ENCODE assay signal across 1 cellular context in the genomic region with DNA sequence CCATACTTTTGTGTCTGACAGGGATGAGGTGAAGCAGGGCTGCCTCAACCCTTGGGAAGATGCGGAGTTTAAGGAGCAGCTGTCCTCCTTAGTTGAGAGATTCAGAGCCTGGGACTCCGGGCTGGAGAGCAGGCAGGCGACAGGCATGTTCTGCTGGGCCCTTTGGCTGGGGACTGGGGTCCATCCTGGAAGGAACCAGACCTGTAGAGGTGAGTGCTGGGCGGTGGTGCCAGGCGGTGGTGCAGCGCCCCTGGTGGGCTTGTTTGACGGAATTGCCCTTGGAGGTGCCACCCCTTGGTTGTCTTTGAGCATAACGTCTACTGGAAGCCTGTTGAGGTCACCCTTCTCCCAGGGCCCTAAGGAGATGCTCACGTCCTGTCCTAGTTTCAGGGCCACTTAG.
TF ChIP-seq lines count a peak whose summit lies in the region.

No MANE protein-coding gene starts in this region.

TF ChIP-seq in GM23338, 12 proteins besides CTCF, POLR2A, EP300 and RAD21:
- no peak for TF ChIP-seq STAT1 (IDR thresholded peaks at IDR 0.05; ENCODE audit: unreplicated experiment)
- TF ChIP-seq POLR2AphosphoS5 (IDR thresholded peaks at IDR 0.05; ENCODE audit: low read depth), result no peak
- no peak for TF ChIP-seq EZH2 (IDR thresholded peaks at IDR 0.05; ENCODE audit: low read depth, unreplicated experiment)
- TF ChIP-seq, protein P1, sequence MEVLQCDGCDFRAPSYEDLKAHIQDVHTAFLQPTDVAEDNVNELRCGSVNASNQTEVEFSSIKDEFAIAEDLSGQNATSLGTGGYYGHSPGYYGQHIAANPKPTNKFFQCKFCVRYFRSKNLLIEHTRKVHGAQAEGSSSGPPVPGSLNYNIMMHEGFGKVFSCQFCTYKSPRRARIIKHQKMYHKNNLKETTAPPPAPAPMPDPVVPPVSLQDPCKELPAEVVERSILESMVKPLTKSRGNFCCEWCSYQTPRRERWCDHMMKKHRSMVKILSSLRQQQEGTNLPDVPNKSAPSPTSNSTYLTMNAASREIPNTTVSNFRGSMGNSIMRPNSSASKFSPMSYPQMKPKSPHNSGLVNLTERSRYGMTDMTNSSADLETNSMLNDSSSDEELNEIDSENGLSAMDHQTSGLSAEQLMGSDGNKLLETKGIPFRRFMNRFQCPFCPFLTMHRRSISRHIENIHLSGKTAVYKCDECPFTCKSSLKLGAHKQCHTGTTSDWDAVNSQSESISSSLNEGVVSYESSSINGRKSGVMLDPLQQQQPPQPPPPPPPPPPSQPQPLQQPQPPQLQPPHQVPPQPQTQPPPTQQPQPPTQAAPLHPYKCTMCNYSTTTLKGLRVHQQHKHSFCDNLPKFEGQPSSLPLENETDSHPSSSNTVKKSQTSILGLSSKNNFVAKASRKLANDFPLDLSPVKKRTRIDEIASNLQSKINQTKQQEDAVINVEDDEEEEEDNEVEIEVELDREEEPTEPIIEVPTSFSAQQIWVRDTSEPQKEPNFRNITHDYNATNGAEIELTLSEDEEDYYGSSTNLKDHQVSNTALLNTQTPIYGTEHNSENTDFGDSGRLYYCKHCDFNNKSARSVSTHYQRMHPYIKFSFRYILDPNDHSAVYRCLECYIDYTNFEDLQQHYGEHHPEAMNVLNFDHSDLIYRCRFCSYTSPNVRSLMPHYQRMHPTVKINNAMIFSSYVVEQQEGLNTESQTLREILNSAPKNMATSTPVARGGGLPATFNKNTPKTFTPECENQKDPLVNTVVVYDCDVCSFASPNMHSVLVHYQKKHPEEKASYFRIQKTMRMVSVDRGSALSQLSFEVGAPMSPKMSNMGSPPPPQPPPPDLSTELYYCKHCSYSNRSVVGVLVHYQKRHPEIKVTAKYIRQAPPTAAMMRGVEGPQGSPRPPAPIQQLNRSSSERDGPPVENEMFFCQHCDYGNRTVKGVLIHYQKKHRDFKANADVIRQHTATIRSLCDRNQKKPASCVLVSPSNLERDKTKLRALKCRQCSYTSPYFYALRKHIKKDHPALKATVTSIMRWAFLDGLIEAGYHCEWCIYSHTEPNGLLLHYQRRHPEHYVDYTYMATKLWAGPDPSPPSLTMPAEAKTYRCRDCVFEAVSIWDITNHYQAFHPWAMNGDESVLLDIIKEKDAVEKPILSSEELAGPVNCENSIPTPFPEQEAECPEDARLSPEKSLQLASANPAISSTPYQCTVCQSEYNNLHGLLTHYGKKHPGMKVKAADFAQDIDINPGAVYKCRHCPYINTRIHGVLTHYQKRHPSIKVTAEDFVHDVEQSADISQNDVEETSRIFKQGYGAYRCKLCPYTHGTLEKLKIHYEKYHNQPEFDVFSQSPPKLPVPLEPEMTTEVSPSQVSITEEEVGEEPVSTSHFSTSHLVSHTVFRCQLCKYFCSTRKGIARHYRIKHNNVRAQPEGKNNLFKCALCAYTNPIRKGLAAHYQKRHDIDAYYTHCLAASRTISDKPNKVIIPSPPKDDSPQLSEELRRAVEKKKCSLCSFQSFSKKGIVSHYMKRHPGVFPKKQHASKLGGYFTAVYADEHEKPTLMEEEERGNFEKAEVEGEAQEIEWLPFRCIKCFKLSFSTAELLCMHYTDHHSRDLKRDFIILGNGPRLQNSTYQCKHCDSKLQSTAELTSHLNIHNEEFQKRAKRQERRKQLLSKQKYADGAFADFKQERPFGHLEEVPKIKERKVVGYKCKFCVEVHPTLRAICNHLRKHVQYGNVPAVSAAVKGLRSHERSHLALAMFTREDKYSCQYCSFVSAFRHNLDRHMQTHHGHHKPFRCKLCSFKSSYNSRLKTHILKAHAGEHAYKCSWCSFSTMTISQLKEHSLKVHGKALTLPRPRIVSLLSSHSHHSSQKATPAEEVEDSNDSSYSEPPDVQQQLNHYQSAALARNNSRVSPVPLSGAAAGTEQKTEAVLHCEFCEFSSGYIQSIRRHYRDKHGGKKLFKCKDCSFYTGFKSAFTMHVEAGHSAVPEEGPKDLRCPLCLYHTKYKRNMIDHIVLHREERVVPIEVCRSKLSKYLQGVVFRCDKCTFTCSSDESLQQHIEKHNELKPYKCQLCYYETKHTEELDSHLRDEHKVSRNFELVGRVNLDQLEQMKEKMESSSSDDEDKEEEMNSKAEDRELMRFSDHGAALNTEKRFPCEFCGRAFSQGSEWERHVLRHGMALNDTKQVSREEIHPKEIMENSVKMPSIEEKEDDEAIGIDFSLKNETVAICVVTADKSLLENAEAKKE (CRISPR knock-in tag; IDR thresholded peaks at IDR 0.05), result no peak
